1 cellular context compared by ENCODE assay signal in the genomic region with DNA sequence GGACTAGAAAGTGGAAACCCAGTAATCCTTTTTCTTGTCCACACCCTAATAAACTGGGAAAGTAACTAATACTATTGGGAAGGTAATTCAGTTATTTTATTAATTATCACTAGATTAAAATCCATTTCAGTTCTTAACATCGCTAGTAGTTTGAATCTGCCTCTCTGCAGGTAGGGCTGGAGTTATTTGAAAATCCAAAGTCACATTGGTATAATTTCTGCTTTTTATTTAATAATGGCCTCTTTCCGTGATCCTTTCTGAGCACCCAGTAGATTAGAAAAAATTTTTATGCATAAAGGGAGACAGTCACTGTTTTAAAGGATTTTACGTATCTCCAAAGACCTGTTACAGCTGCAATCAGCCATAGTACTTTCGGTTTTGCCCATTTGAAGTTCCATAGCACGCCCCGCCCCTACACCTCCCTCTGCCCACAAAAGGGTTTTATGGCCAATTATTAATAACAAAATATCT.
TF ChIP-seq lines count a peak whose summit lies in the region.

No MANE protein-coding gene starts in this region.

TF ChIP-seq in H1, 55 proteins besides CTCF, POLR2A, EP300 and RAD21:
- no peak for TF ChIP-seq E2F6 (IDR thresholded peaks at IDR 0.05)
- TF ChIP-seq CBX8 (IDR thresholded peaks at IDR 0.05; ENCODE audit: borderline replicate concordance, low read depth, low read length) = no peak
- no peak for TF ChIP-seq CHD2 (IDR thresholded peaks at IDR 0.05; ENCODE audit: low read length)
- peak; percentile 85 for TF ChIP-seq ASH2L (IDR thresholded peaks at IDR 0.05; ENCODE audit: low read length)
- TF ChIP-seq SRF (IDR thresholded peaks at IDR 0.05; ENCODE audit: low read depth, low read length) = no peak
- TF ChIP-seq POLR2AphosphoS5 (IDR thresholded peaks at IDR 0.05; ENCODE audit: low read depth, low read length) = no peak
